Comparison of ENCODE assay signal across 2 cellular contexts in the genomic region with DNA sequence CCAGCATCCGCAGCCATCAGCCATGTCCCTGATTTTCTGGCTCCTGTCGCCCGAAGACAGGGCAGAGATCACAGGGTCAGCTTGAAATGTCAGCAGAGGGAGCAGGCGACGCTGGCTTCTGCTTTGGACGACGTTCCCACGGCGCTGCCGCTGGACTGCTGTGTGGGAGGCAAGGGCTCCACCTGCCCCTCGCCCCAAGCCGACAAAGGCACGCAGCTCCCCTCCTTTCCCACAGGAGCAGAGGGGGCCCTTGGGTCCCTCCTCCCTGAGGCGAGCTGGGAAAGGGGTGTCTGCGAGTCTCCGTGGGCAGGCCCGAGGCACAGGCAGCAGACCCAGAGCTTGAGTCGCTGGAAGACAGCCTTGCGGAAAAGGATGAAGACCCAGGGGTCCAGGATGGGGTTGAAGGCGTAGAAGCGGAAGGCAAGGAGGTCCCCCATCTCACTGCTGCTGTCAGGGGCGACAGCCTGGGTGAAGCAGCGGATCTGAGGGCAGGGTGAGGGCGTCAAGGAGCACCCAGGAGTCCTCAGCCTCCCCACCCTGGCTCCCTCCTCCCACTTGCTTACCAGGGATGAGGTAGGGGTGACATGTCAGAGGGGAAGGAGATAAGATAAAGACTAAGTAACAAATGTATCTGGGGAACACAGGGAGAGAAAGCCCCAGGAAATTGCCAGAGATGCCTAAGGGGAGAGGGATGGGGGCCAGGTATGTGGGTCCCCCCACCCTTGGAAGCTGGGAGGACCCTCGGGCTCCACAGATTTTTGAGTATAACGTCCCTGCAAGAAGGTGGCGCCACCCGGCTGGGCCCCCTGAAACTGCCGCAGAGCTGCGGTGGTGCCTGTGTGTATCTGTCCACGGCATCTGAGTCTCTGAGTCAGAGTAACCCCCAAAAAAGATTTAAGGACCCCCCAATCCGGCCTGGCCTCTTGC.
TF ChIP-seq lines count a peak whose summit lies in the region.

No MANE protein-coding gene starts in this region.

TF ChIP-seq in SK-N-SH, 30 proteins besides CTCF, POLR2A, EP300 and RAD21 (continued from another document):
- TF ChIP-seq ZBTB33 (IDR thresholded peaks at IDR 0.05; ENCODE audit: borderline replicate concordance, low read depth) = no peak

TF ChIP-seq in SK-N-SH treated with all-trans-retinoic acid at 6 μM for 48 hours, 23 proteins besides CTCF, POLR2A, EP300 and RAD21 (continued from another document):
- TF ChIP-seq, protein P1, sequence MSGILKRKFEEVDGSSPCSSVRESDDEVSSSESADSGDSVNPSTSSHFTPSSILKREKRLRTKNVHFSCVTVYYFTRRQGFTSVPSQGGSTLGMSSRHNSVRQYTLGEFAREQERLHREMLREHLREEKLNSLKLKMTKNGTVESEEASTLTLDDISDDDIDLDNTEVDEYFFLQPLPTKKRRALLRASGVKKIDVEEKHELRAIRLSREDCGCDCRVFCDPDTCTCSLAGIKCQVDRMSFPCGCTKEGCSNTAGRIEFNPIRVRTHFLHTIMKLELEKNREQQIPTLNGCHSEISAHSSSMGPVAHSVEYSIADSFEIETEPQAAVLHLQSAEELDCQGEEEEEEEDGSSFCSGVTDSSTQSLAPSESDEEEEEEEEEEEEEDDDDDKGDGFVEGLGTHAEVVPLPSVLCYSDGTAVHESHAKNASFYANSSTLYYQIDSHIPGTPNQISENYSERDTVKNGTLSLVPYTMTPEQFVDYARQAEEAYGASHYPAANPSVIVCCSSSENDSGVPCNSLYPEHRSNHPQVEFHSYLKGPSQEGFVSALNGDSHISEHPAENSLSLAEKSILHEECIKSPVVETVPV (CRISPR knock-in tag; IDR thresholded peaks at IDR 0.05) = no peak
- TF ChIP-seq BACH2 (CRISPR knock-in tag; IDR thresholded peaks at IDR 0.05; ENCODE audit: borderline replicate concordance) = no peak
